Comparison of ENCODE assay signal across 7 cellular contexts in genomic region chr5:6377582-6378127, GRCh38. TPM values are rescaled to one million over a fixed set of nuclear protein-coding genes. Genes with fewer than 3 reads are reported as not detected.
DNase-seq lines count a peak whose midpoint lies in the region; ATAC-seq and TF ChIP-seq lines count a peak whose summit lies in the region.

No MANE protein-coding gene starts in this region.

- TF ChIP-seq CTCF in PC-3 (conservative IDR thresholded peaks at IDR 0.05; ENCODE audit: low read depth, low read length) (no peak), nephron (IDR thresholded peaks at IDR 0.05; ENCODE audit: unreplicated experiment in 3 of 3) (no peak)

- intact Hi-C loops in PC-3 (cut with micrococcal nuclease): loop anchor here (1.0 to 10.0 kb wide), 3 partner anchors 42 to 883 kb away; no protein-coding TSS in a partner anchor

- H3K27ac ChIP-seq in PC-3 (ENCODE audit: low read length): peak overlapping the region; percentile 56

- POLR2A ChIA-PET in PC-3 (lab: Charles Lee; ENCODE audit: unreplicated experiment): interaction anchor here (0.7 to 1.1 kb wide), 3 partner anchors 11 to 127 kb away, joined by 3 to 24 read pairs (median 11); no protein-coding TSS in a partner anchor

- H3K4me1 Mint-ChIP-seq in nephron: peaks cover 24% of the 10 kb centered on the region

- H3K9me2 ChIP-seq in PC-3 (replicated peaks; ENCODE audit: low read length): no peaks in the 10 kb centered on the region

- peak overlapping the region; percentile 94 for H2AFZ ChIP-seq in PC-3 (ENCODE audit: low read length)

- H3K36me3 ChIP-seq in PC-3 (ENCODE audit: low read depth, low read length) (peaks cover 44% of the 10 kb centered on the region), endocrine pancreas (ENCODE audit: control insufficient read depth, insufficient read depth, low read length) (peaks cover 13% of the 10 kb centered on the region)

- peak overlapping the region; percentile 83 to 95 (median 93) for H3K27ac Mint-ChIP-seq in nephron

- ATAC-seq in GM18870 (IDR thresholded peaks at IDR 0.05; ENCODE audit: unreplicated experiment) (peak; percentile 13), HG02884 (IDR thresholded peaks at IDR 0.05; ENCODE audit: unreplicated experiment) (peak; percentile 6), PC-3 (peak; percentile 42)

- H3K9ac ChIP-seq in PC-3 (ENCODE audit: low read length): peak overlapping the region; percentile 90
- peak overlapping the region; percentile 27 for H3K9ac ChIP-seq in endocrine pancreas (ENCODE audit: control insufficient read depth, insufficient read depth, low read length)

- peak overlapping the region; percentile 92 to 97 (median 97) for H3K4me3 Mint-ChIP-seq in nephron

- peaks cover 3% of the 10 kb centered on the region for H3K27me3 Mint-ChIP-seq in nephron (ENCODE audit: low read depth)

- H3F3A ChIP-seq in PC-3 (ENCODE audit: low read length, unreplicated experiment): no peaks in the 10 kb centered on the region

- H3K36me3 Mint-ChIP-seq in nephron (ENCODE audit: low read depth): peaks cover 41% of the 10 kb centered on the region

- DNase-seq in PC-3 (no peak), anterior cingulate cortex (lab: John Stamatoyannopoulos, UW) (no peak), NK-92 (lab: John Stamatoyannopoulos, UW; ENCODE audit: unreplicated experiment) (no peak)

- H3K4me1 ChIP-seq in PC-3 (ENCODE audit: insufficient read depth, low read length) (peaks cover 23% of the 10 kb centered on the region), endocrine pancreas (ENCODE audit: control insufficient read depth, insufficient read depth, low read length) (peaks cover 4% of the 10 kb centered on the region)

- CTCF ChIA-PET in PC-3 (lab: Charles Lee): no interaction called here

- peak overlapping the region; percentile 84 for H3K4me2 ChIP-seq in PC-3 (ENCODE audit: low read length)

- H3K9me3 Mint-ChIP-seq in nephron: no peaks in the 10 kb centered on the region

- H3K79me2 ChIP-seq in PC-3 (ENCODE audit: low read length): peaks cover 58% of the 10 kb centered on the region

- no TSS peak for BruUV-seq in PC-3 (replicated peaks; lab: Mats Ljungman, UMichigan)

- H3K4me3 ChIP-seq in PC-3 (ENCODE audit: low read length) (peak overlapping the region; percentile 77), endocrine pancreas (ENCODE audit: control insufficient read depth, insufficient read depth, low read length) (peak overlapping the region; percentile 64)

- H3K9me3 ChIP-seq in PC-3 (ENCODE audit: low read length) (no peaks in the 10 kb centered on the region), endocrine pancreas (ENCODE audit: control insufficient read depth, low read length) (no peaks in the 10 kb centered on the region)

- H3K27me3 ChIP-seq in PC-3 (ENCODE audit: low read length): no peaks in the 10 kb centered on the region
- no peaks in the 10 kb centered on the region for H3K27me3 ChIP-seq in endocrine pancreas (ENCODE audit: control insufficient read depth, insufficient read depth, low read length)

- peaks cover 32% of the 10 kb centered on the region for H4K20me1 ChIP-seq in PC-3 (ENCODE audit: low read length)

RNA-seq across cellular contexts. Expression of gene MED10, which starts 0.7 kb away (rescaled TPM):
- total RNA-seq in PC-3 (2014; rRNA removed): 94.0 and 102 TPM in 2 replicates
